In genomic region chr9:72315510-72316287, GRCh38 we compare ENCODE assay signal across 7 cellular contexts. TPM values are rescaled to one million over a fixed set of nuclear protein-coding genes. Genes with fewer than 3 reads are reported as not detected.
A peak's percentile ranks its signal among the peaks of the same experiment; 100 is the strongest.
DNase-seq lines count a peak whose midpoint lies in the region; ATAC-seq and TF ChIP-seq lines count a peak whose summit lies in the region.

No MANE protein-coding gene starts in this region.

- POLR2A ChIA-PET in HEK293 (lab: Yijun Ruan, JAX): interaction anchor here (1.2 to 1.6 kb wide), 3 partner anchors 9 to 50 kb away, joined by 3 to 9 read pairs (median 3); partner anchors contain the start of gene ZFAND5
- POLR2A ChIA-PET in RWPE1 (lab: Yijun Ruan, JAX; ENCODE audit: low non-redundant PET): interaction anchor here (0.7 kb wide), 1 partner anchor 81 kb away, joined by 7 read pairs; no protein-coding TSS in a partner anchor

- H3K27ac ChIP-seq in HEK293 (ENCODE audit: extremely low read depth, low read depth, low read length): peak overlapping the region; percentile 21
- H3K27ac ChIP-seq in RWPE1: peak overlapping the region; percentile 50; the same call in 1 of the 2 replicates
- peak overlapping the region; percentile 74 to 85 (median 78) for H3K27ac ChIP-seq in sigmoid colon

- intact Hi-C loops in sigmoid colon (cut with DNase I): loop anchor here (1.0 to 10.0 kb wide), 2 partner anchors 50 to 219 kb away; partner anchors contain the start of gene ZFAND5

- TF ChIP-seq CTCF in HEK293 (tag by site-specific recombination; IDR thresholded peaks at IDR 0.05) (no peak), RWPE1 (conservative IDR thresholded peaks at IDR 0.05; ENCODE audit: low read depth) (no peak), sigmoid colon (IDR thresholded peaks at IDR 0.05) (no peak)

- H3K4me1 ChIP-seq in HEK293 (ENCODE audit: control insufficient read depth, insufficient read depth, low read length): peaks cover 14% of the 10 kb centered on the region
- H3K4me1 ChIP-seq in sigmoid colon: peaks cover 0 to 48% (median 37%) of the 10 kb centered on the region in 4 donors

- TF ChIP-seq POLR2A in sigmoid colon (IDR thresholded peaks at IDR 0.05): no peak

- H3K36me3 ChIP-seq in HEK293 (ENCODE audit: control insufficient read depth in 2 of 2, insufficient read depth in 1 of 2, low read length in 2 of 2) (no peaks in the 10 kb centered on the region), sigmoid colon (no peaks in the 10 kb centered on the region)

- TF ChIP-seq EP300 in sigmoid colon (IDR thresholded peaks at IDR 0.05): peak in 1 of 4 donors; percentile 38

- ATAC-seq in GM19463 (IDR thresholded peaks at IDR 0.05; ENCODE audit: unreplicated experiment): no peak

- H3K9me3 ChIP-seq in HEK293 (ENCODE audit: control insufficient read depth, insufficient read depth, low read depth, low read length) (no peaks in the 10 kb centered on the region), sigmoid colon (no peaks in the 10 kb centered on the region)

- H3K4me3 ChIP-seq in HEK293 (ENCODE audit: low read depth, low read length) (no peak overlapping the region), sigmoid colon (peak overlapping the region in 2 of 4 donors; percentile 26 to 30)

- H3K27me3 ChIP-seq in sigmoid colon: no peaks in the 10 kb centered on the region

- CTCF ChIA-PET in HEK293 (lab: Yijun Ruan, JAX): interaction anchor here (0.6 to 2.0 kb wide), 11 partner anchors 18 to 765 kb away, joined by 3 to 8 read pairs (median 3); no protein-coding TSS in a partner anchor
- CTCF ChIA-PET in RWPE1 (lab: Yijun Ruan, JAX): interaction anchor here (0.6 to 1.7 kb wide), 4 partner anchors 277 to 438 kb away, joined by 3 to 4 read pairs (median 3); no protein-coding TSS in a partner anchor

- WGBS in sigmoid colon, 2 donors: 6 to 36% methylated on average over 9 of the region's 9 CpGs

- DNase-seq in RWPE1 (ENCODE audit: low spot score) (no peak), globus pallidus (ENCODE audit: low spot score) (peak; percentile 65), sigmoid colon (peak; percentile 82)
- DNase-seq in activated CD4-positive, alpha-beta T cell treated with anti-CD3 and anti-CD28 coated beads for 4 hours: no peak
- DNase-seq in activated CD4-positive, CD25-positive, alpha-beta regulatory T cell (lab: John Stamatoyannopoulos, UW): no peak

TF ChIP-seq in HEK293, 187 proteins besides CTCF, POLR2A, EP300 and RAD21 (continues in another document):
- TF ChIP-seq GLIS2 (tag by site-specific recombination; IDR thresholded peaks at IDR 0.05) (0 out of 2 replicates have a peak, but pooled peaks have one; percentile 3), TRIM28 (IDR thresholded peaks at IDR 0.05; ENCODE audit: borderline replicate concordance, low read length) (0 out of 2 replicates have a peak, but pooled peaks have one; percentile 23), ZNF19 (tag by site-specific recombination; IDR thresholded peaks at IDR 0.05; ENCODE audit: low read depth) (no peak), PRDM2 (tag by site-specific recombination; IDR thresholded peaks at IDR 0.05; ENCODE audit: borderline replicate concordance) (no peak), KLF9 (tag by site-specific recombination; IDR thresholded peaks at IDR 0.05; ENCODE audit: low read depth) (no peak), ZNF366 (tag by site-specific recombination; conservative IDR thresholded peaks at IDR 0.05) (no peak), ZNF626 (tag by site-specific recombination; IDR thresholded peaks at IDR 0.05) (no peak), ZIC2 (tag by site-specific recombination; IDR thresholded peaks at IDR 0.05) (peak; percentile 88), SCRT1 (tag by site-specific recombination; IDR thresholded peaks at IDR 0.05; ENCODE audit: borderline replicate concordance) (peak; percentile 89), ZNF10 (tag by site-specific recombination; IDR thresholded peaks at IDR 0.05) (no peak; the same call in 1 of the 2 replicates), ZNF791 (tag by site-specific recombination; IDR thresholded peaks at IDR 0.05) (no peak), ZNF148 (tag by site-specific recombination; IDR thresholded peaks at IDR 0.05; ENCODE audit: borderline replicate concordance) (no peak), YY2 (tag by site-specific recombination; IDR thresholded peaks at IDR 0.05) (no peak), RBAK (tag by site-specific recombination; IDR thresholded peaks at IDR 0.05) (no peak), ZNF341 (tag by site-specific recombination; IDR thresholded peaks at IDR 0.05; ENCODE audit: low read depth) (peak; percentile 64), ZNF843 (tag by site-specific recombination; IDR thresholded peaks at IDR 0.05) (0 out of 2 replicates have a peak, but pooled peaks have one; percentile 38), ZNF548 (tag by site-specific recombination; IDR thresholded peaks at IDR 0.05) (no peak), ZNF510 (tag by site-specific recombination; IDR thresholded peaks at IDR 0.05; ENCODE audit: insufficient replicate concordance) (no peak), ZNF501 (tag by site-specific recombination; IDR thresholded peaks at IDR 0.05) (no peak), GFI1B (tag by site-specific recombination; IDR thresholded peaks at IDR 0.05) (peak; percentile 86), ZNF600 (tag by site-specific recombination; IDR thresholded peaks at IDR 0.05) (peak; percentile 50; the same call in 1 of the 2 replicates), ZNF701 (tag by site-specific recombination; IDR thresholded peaks at IDR 0.05) (no peak), FEZF1 (tag by site-specific recombination; IDR thresholded peaks at IDR 0.05) (peak; percentile 85), ZNF768 (tag by site-specific recombination; IDR thresholded peaks at IDR 0.05) (no peak), ZBTB8A (tag by site-specific recombination; IDR thresholded peaks at IDR 0.05) (peak; percentile 12; the same call in 1 of the 2 replicates), SCRT2 (tag by site-specific recombination; IDR thresholded peaks at IDR 0.05) (peak; percentile 89), BCL11A (tag by site-specific recombination; IDR thresholded peaks at IDR 0.05; ENCODE audit: low read depth) (no peak), OSR2 (tag by site-specific recombination; IDR thresholded peaks at IDR 0.05) (peak; percentile 72)

RNA-seq across cellular contexts. Expression of gene ZFAND5, which starts 49.3 kb away (rescaled TPM):
- total RNA-seq in sigmoid colon: 100 to 1,000 TPM; 126 to 307 (median 177) TPM
- polyA plus RNA-seq in sigmoid colon: 10 to 100 TPM; 49.5 to 78.3 (median 78.1) TPM

Comparison
In these comparisons a context has a peak if more than half of its experiments do, and no peak if none do; other contexts are left out.
1. H3K27ac ChIP-seq: peak in every context shown above with its lines; median percentile 78 in sigmoid colon; 50 in RWPE1; 21 in HEK293.
2. DNase-seq: peak in globus pallidus (single experiment) and sigmoid colon (single experiment); none in RWPE1 (single experiment), activated CD4-positive, alpha-beta T cell treated with anti-CD3 and anti-CD28 coated beads for 4 hours (0 of 2) and activated CD4-positive, CD25-positive, alpha-beta regulatory T cell (0 of 4).